In genomic region chr18:49886891-49887764, GRCh38 we compare ENCODE assay signal across 16 cellular contexts.
DNase-seq lines count a peak whose midpoint lies in the region; ATAC-seq, FAIRE-seq and TF ChIP-seq lines count a peak whose summit lies in the region.
"Had no signal": no experiment of that assay in that cellular context is flagged by ENCODE, and none has a peak within 500 bp of the region (broad histone marks: within the 10 kb centered on the region; RNA-seq: fewer than 3 reads in every experiment).

No MANE protein-coding gene starts in this region.

- FAIRE-seq in astrocyte (lab: Jason Lieb, UNC), result peak; percentile 39

- 42 to 58% (median 54%) methylated on average over 10 of the region's 10 CpGs for WGBS in heart left ventricle, 4 donors

- no peaks in the 10 kb centered on the region for H3K9me3 Mint-ChIP-seq in activated T-cell treated with anti-CD3 and anti-CD28 coated beads, Interleukin-2, amount 50 U/mL, for 4 hours
- H3K9me3 Mint-ChIP-seq in astrocyte (ENCODE audit: unreplicated experiment) (no peaks in the 10 kb centered on the region), progenitor cell of endocrine pancreas (ENCODE audit: low read depth) (no peaks in the 10 kb centered on the region)
- H3K9me3 Mint-ChIP-seq: effector memory CD8-positive, alpha-beta T cell had no signal

- H3K4me1 ChIP-seq in astrocyte (ENCODE audit: insufficient read depth, low read length) (peaks cover 7% of the 10 kb centered on the region), heart left ventricle (no peaks in the 10 kb centered on the region)
- H3K4me1 ChIP-seq: psoas muscle, transverse colon had no signal

- H3K36me3 ChIP-seq in astrocyte (ENCODE audit: insufficient read depth, low read length) (no peaks in the 10 kb centered on the region), heart left ventricle (no peaks in the 10 kb centered on the region)
- H3K36me3 ChIP-seq: transverse colon had no signal

- TF ChIP-seq POLR2A in heart left ventricle (IDR thresholded peaks at IDR 0.05), result no peak

- H3K27me3 ChIP-seq in astrocyte (ENCODE audit: insufficient read depth, low read length) (no peaks in the 10 kb centered on the region), heart left ventricle (peaks cover 0 to 5% (median 0%) of the 10 kb centered on the region in 9 donors)
- H3K27me3 ChIP-seq: transverse colon had no signal

- no peaks in the 10 kb centered on the region for H3K79me2 ChIP-seq in astrocyte (ENCODE audit: insufficient read depth, low read length)

- no peaks in the 10 kb centered on the region for H3K4me1 Mint-ChIP-seq in activated T-cell treated with anti-CD3 and anti-CD28 coated beads, Interleukin-2, amount 50 U/mL, for 4 hours (ENCODE audit: low read depth)
- H3K4me1 Mint-ChIP-seq in astrocyte (ENCODE audit: low read depth, unreplicated experiment) (peaks cover 12% of the 10 kb centered on the region), progenitor cell of endocrine pancreas (ENCODE audit: low read depth) (peaks cover under 1% of the 10 kb centered on the region)

- no peaks in the 10 kb centered on the region for H4K20me1 ChIP-seq in astrocyte (ENCODE audit: insufficient read depth, low read length)

- no peaks in the 10 kb centered on the region for H3K36me3 Mint-ChIP-seq in activated T-cell treated with anti-CD3 and anti-CD28 coated beads, Interleukin-2, amount 50 U/mL, for 4 hours (ENCODE audit: insufficient read depth)
- no peaks in the 10 kb centered on the region for H3K36me3 Mint-ChIP-seq in astrocyte (ENCODE audit: low read depth, unreplicated experiment)
- H3K36me3 Mint-ChIP-seq in progenitor cell of endocrine pancreas (ENCODE audit: insufficient read depth), result peaks cover 4% of the 10 kb centered on the region

- H3K9ac ChIP-seq in astrocyte (ENCODE audit: low read length), result no peak overlapping the region

- no peaks in the 10 kb centered on the region for H3K9me3 ChIP-seq in astrocyte (ENCODE audit: insufficient read depth, low read depth, low read length)
- H3K9me3 ChIP-seq in heart left ventricle, result no peaks in the 10 kb centered on the region
- H3K9me3 ChIP-seq: psoas muscle, transverse colon had no signal

- intact Hi-C loops in heart left ventricle (cut with DNase I), result no loop called here

- no peak for TF ChIP-seq CTCF in astrocyte (IDR thresholded peaks at IDR 0.05; ENCODE audit: insufficient read depth, low read depth, low read length)
- TF ChIP-seq CTCF in progenitor cell of endocrine pancreas (IDR thresholded peaks at IDR 0.05; ENCODE audit: unreplicated experiment), result peak; percentile 12
- TF ChIP-seq CTCF in heart left ventricle (IDR thresholded peaks at IDR 0.05), result no peak

- no peak for DNase-seq in activated T-cell treated with anti-CD3 and anti-CD28 coated beads, Interleukin-2, amount 50 U/mL, for 4 hours
- no peak for DNase-seq in activated T-cell treated with anti-CD3 and anti-CD28 coated beads, Interleukin-2, amount 50 U/mL, for 48 hours
- peak; percentile 70 for DNase-seq in HT1080 (ENCODE audit: low read depth)
- DNase-seq in astrocyte (ENCODE audit: low read depth), result no peak
- no peak for DNase-seq in progenitor cell of endocrine pancreas (ENCODE audit: low spot score, unreplicated experiment)
- no peak for DNase-seq in heart left ventricle
- DNase-seq in T-helper 9 cell, result no peak
- DNase-seq: DMS153; effector memory CD8-positive, alpha-beta T cell; glutamatergic neuron; kidney glomerular epithelial cell; NCI-H2171 treated with DMSO at 0.1 percent for 48 hours; OCI-M1; psoas muscle; transverse colon had no signal

- H3K27me3 Mint-ChIP-seq in activated T-cell treated with anti-CD3 and anti-CD28 coated beads, Interleukin-2, amount 50 U/mL, for 4 hours (ENCODE audit: low read depth), result peaks cover 4% of the 10 kb centered on the region
- peaks cover 4% of the 10 kb centered on the region for H3K27me3 Mint-ChIP-seq in astrocyte (ENCODE audit: low read depth, unreplicated experiment)
- H3K27me3 Mint-ChIP-seq in progenitor cell of endocrine pancreas, result no peaks in the 10 kb centered on the region

- H3K4me2 ChIP-seq in astrocyte (ENCODE audit: low read length), result no peak overlapping the region

- H3K4me3 Mint-ChIP-seq in activated T-cell treated with anti-CD3 and anti-CD28 coated beads, Interleukin-2, amount 50 U/mL, for 4 hours, result no peak overlapping the region
- H3K4me3 Mint-ChIP-seq in astrocyte (ENCODE audit: unreplicated experiment) (no peak overlapping the region), progenitor cell of endocrine pancreas (ENCODE audit: low read depth) (no peak overlapping the region)
- H3K4me3 Mint-ChIP-seq: effector memory CD8-positive, alpha-beta T cell had no signal

- H2AFZ ChIP-seq in astrocyte (ENCODE audit: low read depth, low read length), result no peak overlapping the region

- H3K27ac ChIP-seq in astrocyte (ENCODE audit: low read depth, low read length), result no peak overlapping the region
- no peak overlapping the region for H3K27ac ChIP-seq in heart left ventricle
- H3K27ac ChIP-seq: psoas muscle, transverse colon had no signal

- ATAC-seq in activated T-cell treated with anti-CD3 and anti-CD28 coated beads, Interleukin-2, amount 50 U/mL, for 4 hours, result peak; percentile 55 to 72
- ATAC-seq in heart left ventricle, result no peak
- ATAC-seq in HG03280 (IDR thresholded peaks at IDR 0.05; ENCODE audit: unreplicated experiment), result no peak
- ATAC-seq: effector memory CD8-positive, alpha-beta T cell; psoas muscle had no signal

- H3K27ac Mint-ChIP-seq in astrocyte (ENCODE audit: unreplicated experiment) (no peak overlapping the region), progenitor cell of endocrine pancreas (no peak overlapping the region)
- H3K27ac Mint-ChIP-seq: effector memory CD8-positive, alpha-beta T cell had no signal

- no peak overlapping the region for H3K4me3 ChIP-seq in astrocyte (ENCODE audit: insufficient read depth, low read depth, low read length)
- no peak overlapping the region for H3K4me3 ChIP-seq in heart left ventricle
- H3K4me3 ChIP-seq: psoas muscle, transverse colon had no signal

Comparison
In these comparisons a context has a peak if more than half of its experiments do, and no peak if none do; other contexts are left out.
1. ATAC-seq: peak in activated T-cell treated with anti-CD3 and anti-CD28 coated beads, Interleukin-2, amount 50 U/mL, for 4 hours (2 of 2); none in heart left ventricle (0 of 4) and HG03280 (single experiment).